ENCODE assay signal across 8 cellular contexts in genomic region chr5:180201051-180201987, GRCh38. TPM values are rescaled to one million over a fixed set of nuclear protein-coding genes. Genes with fewer than 3 reads are reported as not detected.
DNase-seq lines count a peak whose midpoint lies in the region; ATAC-seq and TF ChIP-seq lines count a peak whose summit lies in the region.

No MANE protein-coding gene starts in this region.

- H3K27ac Mint-ChIP-seq in Caco-2 (ENCODE audit: unreplicated experiment) (no peak overlapping the region), HFFc6 (no peak overlapping the region)

- BruUV-seq in Caco-2 (replicated peaks; lab: Mats Ljungman, UMichigan): no TSS peak

- DNase-seq in Caco-2: peak in 1 of 2 experiments; percentile 37
- DNase-seq in HFFc6: no peak
- no peak for DNase-seq in Peyer's patch
- peak; percentile 62 for DNase-seq in iPS DF 4.7 (ENCODE audit: extremely low read depth, low spot score)
- no peak for DNase-seq in activated gamma-delta T cell (lab: John Stamatoyannopoulos, UW)
- no peak for DNase-seq in kidney glomerular epithelial cell (lab: John Stamatoyannopoulos, UW)

- intact Hi-C loops in Caco-2 (cut with micrococcal nuclease; ENCODE audit: unreplicated experiment): loop anchor here (1.0 to 10.0 kb wide), 3 partner anchors 77 to 273 kb away; no protein-coding TSS in a partner anchor

- H3K4me1 ChIP-seq in Caco-2: no peaks in the 10 kb centered on the region
- H3K4me1 ChIP-seq in Peyer's patch: no peaks in the 10 kb centered on the region

- TF ChIP-seq POLR2A in Peyer's patch (IDR thresholded peaks at IDR 0.05): no peak

- POLR2A ChIA-PET in Caco-2 (lab: Charles Lee): no interaction called here

- H3K27me3 ChIP-seq in Caco-2 (replicated peaks; ENCODE audit: control insufficient read depth, insufficient read depth, low read length) (no peaks in the 10 kb centered on the region), Peyer's patch (no peaks in the 10 kb centered on the region)

- H3K36me3 ChIP-seq in Caco-2 (ENCODE audit: control insufficient read depth, insufficient read depth, low read length) (no peaks in the 10 kb centered on the region), Peyer's patch (no peaks in the 10 kb centered on the region)

- no peak overlapping the region for H3K27ac ChIP-seq in Peyer's patch

- ATAC-seq in HG02852 (IDR thresholded peaks at IDR 0.05; ENCODE audit: unreplicated experiment) (no peak), GM19452 (IDR thresholded peaks at IDR 0.05; ENCODE audit: unreplicated experiment) (no peak)

- no peak overlapping the region for H3K4me3 Mint-ChIP-seq in Caco-2 (ENCODE audit: unreplicated experiment)
- no peak overlapping the region for H3K4me3 Mint-ChIP-seq in HFFc6

- CTCF ChIA-PET in Caco-2 (lab: Charles Lee): interaction anchor here (1.0 kb wide), 1 partner anchor 127 kb away, joined by 8 read pairs; no protein-coding TSS in a partner anchor

- TF ChIP-seq CTCF in Caco-2 (IDR thresholded peaks at IDR 0.05; ENCODE audit: insufficient read depth in 1 of 2, low read depth in 1 of 2, low read length in 1 of 2, severe bottlenecking in 1 of 2, unreplicated experiment in 1 of 2): peak; percentile 31 to 39
- peak; percentile 53 for TF ChIP-seq CTCF in HFFc6 (IDR thresholded peaks at IDR 0.05)
- TF ChIP-seq CTCF in Peyer's patch (IDR thresholded peaks at IDR 0.05): peak in 4 of 6 experiments; percentile 6 to 26 (median 18)

- no peaks in the 10 kb centered on the region for H3K9me3 ChIP-seq in Caco-2
- no peaks in the 10 kb centered on the region for H3K9me3 ChIP-seq in Peyer's patch

- H3K9me3 Mint-ChIP-seq in Caco-2 (ENCODE audit: unreplicated experiment): no peaks in the 10 kb centered on the region
- peaks cover 19% of the 10 kb centered on the region for H3K9me3 Mint-ChIP-seq in HFFc6

- H3K4me3 ChIP-seq in Caco-2 (ENCODE audit: low read depth, low read length) (no peak overlapping the region), Peyer's patch (no peak overlapping the region)

- no peaks in the 10 kb centered on the region for H3K4me1 Mint-ChIP-seq in Caco-2 (ENCODE audit: low read depth, unreplicated experiment)
- H3K4me1 Mint-ChIP-seq in HFFc6 (ENCODE audit: low read depth): no peaks in the 10 kb centered on the region

- H3K27me3 Mint-ChIP-seq in Caco-2 (ENCODE audit: insufficient read depth, unreplicated experiment) (no peaks in the 10 kb centered on the region), HFFc6 (ENCODE audit: insufficient read depth) (peaks cover 5% of the 10 kb centered on the region; the same call in 1 of the 2 replicates)

- H3K36me3 Mint-ChIP-seq in Caco-2 (ENCODE audit: insufficient read depth, unreplicated experiment) (no peaks in the 10 kb centered on the region), HFFc6 (ENCODE audit: low read depth) (no peaks in the 10 kb centered on the region)

RNA-seq across cellular contexts. Expression of gene RASGEF1C, which starts 7.7 kb away (rescaled TPM):
- total RNA-seq in Caco-2 (2022) (not detected in 2 replicates), Peyer's patch (1 to 10 TPM in 1 of 4 donors, not detected in 3; 1.7 TPM)
- total RNA-seq in HFFc6 (2021; fragmentation: NEBNext Ultra II Directional; extraction: Animal tissue kit (Norgen Biotek cat#: 25700)): not detected
